In genomic region chr11:116833816-116834534, GRCh38 we compare ENCODE assay signal across 1 cellular context.
TF ChIP-seq lines count a peak whose summit lies in the region.

No MANE protein-coding gene starts in this region.

TF ChIP-seq in HepG2, 621 proteins besides CTCF, POLR2A, EP300 and RAD21 (continued from another document and continues in another):
- TF ChIP-seq ZNF737 (CRISPR knock-in tag; IDR thresholded peaks at IDR 0.05; ENCODE audit: borderline replicate concordance) = no peak
- no peak for TF ChIP-seq ATF5 (CRISPR knock-in tag; IDR thresholded peaks at IDR 0.05; ENCODE audit: low read depth)
- TF ChIP-seq ZNF720 (CRISPR knock-in tag; IDR thresholded peaks at IDR 0.05) = no peak
- 0 out of 2 replicates have a peak, but pooled peaks have one; percentile 76 for TF ChIP-seq KLF6 (CRISPR knock-in tag; IDR thresholded peaks at IDR 0.05)
- 0 out of 2 replicates have a peak, but pooled peaks have one; percentile 8 for TF ChIP-seq FOXO4 (CRISPR knock-in tag; conservative IDR thresholded peaks at IDR 0.05)
- no peak; the same call in 1 of the 2 replicates for TF ChIP-seq ZBTB14 (CRISPR knock-in tag; IDR thresholded peaks at IDR 0.05)
- TF ChIP-seq THAP8 (CRISPR knock-in tag; IDR thresholded peaks at IDR 0.05; ENCODE audit: borderline replicate concordance) = peak; percentile 47; the same call in 1 of the 2 replicates
- no peak for TF ChIP-seq THAP11 (CRISPR knock-in tag; IDR thresholded peaks at IDR 0.05)
- no peak for TF ChIP-seq ATF1 (CRISPR knock-in tag; IDR thresholded peaks at IDR 0.05)
- no peak for TF ChIP-seq TRIM22 (IDR thresholded peaks at IDR 0.05)
- TF ChIP-seq SIN3A (IDR thresholded peaks at IDR 0.05; ENCODE audit: borderline replicate concordance, low read depth, low read length) = no peak; the same call in 1 of the 2 replicates
- peak; percentile 72; the same call in 1 of the 2 replicates for TF ChIP-seq ZNF605 (CRISPR knock-in tag; IDR thresholded peaks at IDR 0.05)
- TF ChIP-seq CBX1 (IDR thresholded peaks at IDR 0.05; ENCODE audit: low read depth) = peak; percentile 35
- TF ChIP-seq ZNF629 (CRISPR knock-in tag; conservative IDR thresholded peaks at IDR 0.05) = peak; percentile 69; the same call in 1 of the 2 replicates
- TF ChIP-seq HOXA3 (CRISPR knock-in tag; IDR thresholded peaks at IDR 0.05) = peak; percentile 66
- TF ChIP-seq ONECUT2 (CRISPR knock-in tag; IDR thresholded peaks at IDR 0.05) = no peak
- no peak for TF ChIP-seq ZNF496 (CRISPR knock-in tag; IDR thresholded peaks at IDR 0.05; ENCODE audit: insufficient replicate concordance)
- TF ChIP-seq ZNF124 (CRISPR knock-in tag; IDR thresholded peaks at IDR 0.05) = no peak
- no peak for TF ChIP-seq IRF9 (CRISPR knock-in tag; IDR thresholded peaks at IDR 0.05; ENCODE audit: borderline replicate concordance)
- TF ChIP-seq USF2 (IDR thresholded peaks at IDR 0.05; ENCODE audit: low read depth, low read length) = peak; percentile 52
- TF ChIP-seq USF2 (CRISPR knock-in tag; IDR thresholded peaks at IDR 0.05; ENCODE audit: borderline replicate concordance) = peak; percentile 58; the same call in 1 of the 2 replicates
- TF ChIP-seq GATAD2A (CRISPR knock-in tag; IDR thresholded peaks at IDR 0.05) = peak; percentile 68; the same call in 1 of the 2 replicates
- TF ChIP-seq MTERF4 (CRISPR knock-in tag; IDR thresholded peaks at IDR 0.05) = no peak
- TF ChIP-seq TIGD3 (CRISPR knock-in tag; IDR thresholded peaks at IDR 0.05; ENCODE audit: borderline replicate concordance) = peak; percentile 60; the same call in 1 of the 2 replicates
- TF ChIP-seq ZNF788 (CRISPR knock-in tag; IDR thresholded peaks at IDR 0.05; ENCODE audit: borderline replicate concordance) = peak; percentile 62; the same call in 1 of the 2 replicates
- peak; percentile 64; the same call in 1 of the 2 replicates for TF ChIP-seq MEIS2 (CRISPR knock-in tag; IDR thresholded peaks at IDR 0.05)
- TF ChIP-seq RNF2 (conservative IDR thresholded peaks at IDR 0.05; ENCODE audit: low read depth) = no peak
- TF ChIP-seq SRSF9 (IDR thresholded peaks at IDR 0.05; ENCODE audit: borderline replicate concordance, insufficient read depth, low read depth, low read length, poor library complexity, severe bottlenecking) = no peak
- TF ChIP-seq JUND (CRISPR knock-in tag; IDR thresholded peaks at IDR 0.05) = no peak
- no peak for TF ChIP-seq ZNF576 (CRISPR knock-in tag; IDR thresholded peaks at IDR 0.05)
- TF ChIP-seq U2AF1 (optimal IDR thresholded peaks at IDR 0.05; ENCODE audit: low read depth, low read length) = no peak
- TF ChIP-seq MBNL3 (CRISPR knock-in tag; conservative IDR thresholded peaks at IDR 0.05) = no peak
- no peak for TF ChIP-seq CEBPZ (IDR thresholded peaks at IDR 0.05; ENCODE audit: low read length)
- no peak for TF ChIP-seq NFRKB (IDR thresholded peaks at IDR 0.05)
- TF ChIP-seq HNF1B (CRISPR knock-in tag; IDR thresholded peaks at IDR 0.05) = peak; percentile 11; the same call in 1 of the 2 replicates
- no peak for TF ChIP-seq SUZ12 (IDR thresholded peaks at IDR 0.05; ENCODE audit: low read depth, low read length)
- TF ChIP-seq CREB3 (CRISPR knock-in tag; IDR thresholded peaks at IDR 0.05) = no peak
- 0 out of 2 replicates have a peak, but pooled peaks have one; percentile 6 for TF ChIP-seq ZNF543 (CRISPR knock-in tag; IDR thresholded peaks at IDR 0.05)
- peak; percentile 73 for TF ChIP-seq IRX3 (CRISPR knock-in tag; IDR thresholded peaks at IDR 0.05; ENCODE audit: borderline replicate concordance, low read depth)
- no peak for TF ChIP-seq POGZ (CRISPR knock-in tag; IDR thresholded peaks at IDR 0.05)
- peak; percentile 46; the same call in 1 of the 2 replicates for TF ChIP-seq HNRNPL (IDR thresholded peaks at IDR 0.05; ENCODE audit: low read depth, low read length)
- TF ChIP-seq NR2F1 (CRISPR knock-in tag; IDR thresholded peaks at IDR 0.05) = peak in 1 of 2 experiments; percentile 52; a peak in 2 of 4 replicates
- no peak for TF ChIP-seq NFATC3 (CRISPR knock-in tag; IDR thresholded peaks at IDR 0.05)
- peak; percentile 29 for TF ChIP-seq MED8 (CRISPR knock-in tag; IDR thresholded peaks at IDR 0.05; ENCODE audit: insufficient replicate concordance)
- TF ChIP-seq PCBP1 (IDR thresholded peaks at IDR 0.05; ENCODE audit: borderline replicate concordance, low read depth, low read length) = no peak
- TF ChIP-seq NCOA2 (CRISPR knock-in tag; IDR thresholded peaks at IDR 0.05) = peak; percentile 74
- TF ChIP-seq TGIF2 (CRISPR knock-in tag; IDR thresholded peaks at IDR 0.05) = peak; percentile 35; the same call in 1 of the 2 replicates
- TF ChIP-seq ZNF816 (CRISPR knock-in tag; IDR thresholded peaks at IDR 0.05; ENCODE audit: borderline replicate concordance) = no peak
